28 cellular contexts compared by ENCODE assay signal in genomic region chr7:101605611-101606010, GRCh38. TPM values are rescaled to one million over a fixed set of nuclear protein-coding genes. Genes with fewer than 3 reads are reported as not detected.
"Had no signal": no experiment of that assay in that cellular context is flagged by ENCODE, and none has a peak within 500 bp of the region (broad histone marks: within the 10 kb centered on the region; RNA-seq: fewer than 3 reads in every experiment).

No MANE protein-coding gene starts in this region.

- H3K4me3 ChIP-seq: heart left ventricle, ovary, right atrium auricular region, tibial artery, upper lobe of right lung, vagina had no signal

- H3K27ac Mint-ChIP-seq: nephron progenitor cell; stimulated activated effector memory CD8-positive, alpha-beta T cell treated with anti-CD3 and anti-CD28 coated beads, Interleukin-12 subunit alpha, Interleukin-12 subunit beta, amount 100 ng/mL, for 72 hours had no signal

- H3K4me1 ChIP-seq: right atrium auricular region had no signal

- H3K9me3 Mint-ChIP-seq: central memory CD8-positive, alpha-beta T cell; naive B cell; nephron progenitor cell; stimulated activated effector memory CD8-positive, alpha-beta T cell treated with anti-CD3 and anti-CD28 coated beads, Interleukin-12 subunit alpha, Interleukin-12 subunit beta, amount 100 ng/mL, for 72 hours had no signal

- ATAC-seq: heart left ventricle; left lobe of liver; stimulated activated effector memory CD8-positive, alpha-beta T cell treated with anti-CD3 and anti-CD28 coated beads, Interleukin-12 subunit alpha, Interleukin-12 subunit beta, amount 100 ng/mL, for 72 hours; stimulated activated naive CD8-positive, alpha-beta T cell treated with anti-CD3 and anti-CD28 coated beads, Interleukin-15, Interleukin-2, amounts not matched to agents 100 U/mL and 50 U/mL, for 24 hours; upper lobe of right lung had no signal

- DNase-seq: dermis blood vessel endothelial cell; erythroblast; hypothalamus; kidney glomerular epithelial cell; mammary epithelial cell; midbrain; naive B cell; nephron progenitor cell; ovary; small intestine; stimulated activated CD4-positive, alpha-beta T cell treated with anti-CD3 and anti-CD28 coated beads, Interleukin-4, amount 100 ng/mL, for 1 hour; stimulated activated CD8-positive, alpha-beta memory T cell treated with anti-CD3 and anti-CD28 coated beads, Interleukin-4, amount 100 ng/mL, for 48 hours; stimulated activated naive CD8-positive, alpha-beta T cell treated with anti-CD3 and anti-CD28 coated beads, Interleukin-15, Interleukin-2, amounts not matched to agents 100 U/mL and 50 U/mL, for 24 hours; tibial artery; upper lobe of right lung had no signal

- H3K27me3 ChIP-seq: neutrophil, ovary, right atrium auricular region, tibial artery, vagina had no signal

- H3K9me3 ChIP-seq: heart left ventricle, neutrophil, ovary, right atrium auricular region, tibial artery, upper lobe of right lung, vagina had no signal

- H3K27ac ChIP-seq: heart left ventricle, neutrophil, ovary, right atrium auricular region, upper lobe of right lung, vagina had no signal

- H3K4me1 Mint-ChIP-seq: central memory CD8-positive, alpha-beta T cell; naive B cell; stimulated activated effector memory CD8-positive, alpha-beta T cell treated with anti-CD3 and anti-CD28 coated beads, Interleukin-12 subunit alpha, Interleukin-12 subunit beta, amount 100 ng/mL, for 72 hours had no signal

- H3K36me3 Mint-ChIP-seq: naive B cell; stimulated activated effector memory CD8-positive, alpha-beta T cell treated with anti-CD3 and anti-CD28 coated beads, Interleukin-12 subunit alpha, Interleukin-12 subunit beta, amount 100 ng/mL, for 72 hours had no signal

- H3K27me3 Mint-ChIP-seq: central memory CD8-positive, alpha-beta T cell had no signal

- H3K36me3 ChIP-seq: heart left ventricle, neutrophil, ovary, right atrium auricular region, tibial artery, upper lobe of right lung, vagina had no signal

- H3K4me3 Mint-ChIP-seq: central memory CD8-positive, alpha-beta T cell; naive B cell; nephron progenitor cell; stimulated activated effector memory CD8-positive, alpha-beta T cell treated with anti-CD3 and anti-CD28 coated beads, Interleukin-12 subunit alpha, Interleukin-12 subunit beta, amount 100 ng/mL, for 72 hours had no signal

RNA-seq across cellular contexts. Expression of gene MYL10, which starts 23.5 kb away (rescaled TPM):
- total RNA-seq: dermis blood vessel endothelial cell, endothelial cell of umbilical vein, frontal cortex, glomerular endothelial cell, heart left ventricle, left lobe of liver, lower leg skin, mammary epithelial cell, ovary, posterior vena cava, right atrium auricular region, temporal lobe, upper lobe of right lung, vagina had no signal
- polyA plus RNA-seq: endothelial cell of umbilical vein, heart left ventricle, mammary epithelial cell, ovary, small intestine had no signal
